In genomic region chr10:12543589-12543988, GRCh38 we compare ENCODE assay signal across 28 cellular contexts.
"Had no signal": no experiment of that assay in that cellular context is flagged by ENCODE, and none has a peak within 500 bp of the region (broad histone marks: within the 10 kb centered on the region; RNA-seq: fewer than 3 reads in every experiment).

No MANE protein-coding gene starts in this region.

- H3K4me3 ChIP-seq: Peyer's patch had no signal

- DNase-seq: activated CD4-positive, alpha-beta memory T cell treated with anti-CD3 and anti-CD28 coated beads, Interleukin-2, amount 10 ng/mL, durations not matched to agents 7 days and 5 days; activated CD4-positive, alpha-beta T cell treated with anti-CD3 and anti-CD28 coated beads for 1 hour; activated CD4-positive, alpha-beta T cell treated with anti-CD3 and anti-CD28 coated beads for 48 hours; activated CD4-positive, CD25-positive, alpha-beta regulatory T cell; activated CD8-positive, alpha-beta memory T cell treated with anti-CD3 and anti-CD28 coated beads for 24 hours; activated CD8-positive, alpha-beta memory T cell treated with anti-CD3 and anti-CD28 coated beads, Interleukin-2, amount 10 ng/mL, durations not matched to agents 7 days and 5 days; activated CD8-positive, alpha-beta memory T cell treated with anti-CD3 and anti-CD28 coated beads, Interleukin-2, amount 50 U/mL, for 48 hours; activated effector memory CD4-positive, alpha-beta T cell treated with Interleukin-2 at 50 U/mL for 16 hours; activated naive CD4-positive, alpha-beta T cell treated with anti-CD3 and anti-CD28 coated beads, Interleukin-2, amount 10 ng/mL, durations not matched to agents 7 days and 5 days; activated naive CD8-positive, alpha-beta T cell treated with anti-CD3 and anti-CD28 coated beads, Interleukin-2, amount 50 U/mL, for 24 hours; activated T-cell treated with anti-CD3 and anti-CD28 coated beads, Interleukin-2, amount 50 U/mL, for 48 hours; anterior cingulate cortex; central memory CD4-positive, alpha-beta T cell; NCI-H1092 treated with DMSO at 0.1 percent for 48 hours; NCI-H1417 treated with DMSO at 0.1 percent for 48 hours; NCI-H1930; NCI-H345; NCI-H524 treated with DMSO at 0.1 percent for 48 hours; Peyer's patch; RPMI8226; SIG-M5; T-cell; T-helper 2 cell; T-helper 9 cell had no signal

- H3K9me3 ChIP-seq: Peyer's patch had no signal

- FAIRE-seq: bronchial epithelial cell, colon had no signal

- H3K27me3 ChIP-seq: Peyer's patch had no signal

- H3K27ac ChIP-seq: Peyer's patch, VCaP had no signal

- H3K4me1 ChIP-seq: Peyer's patch had no signal

- H3K36me3 ChIP-seq: Peyer's patch had no signal

- ATAC-seq: activated CD8-positive, alpha-beta memory T cell treated with anti-CD3 and anti-CD28 coated beads, Interleukin-2, amount 10 ng/mL, durations not matched to agents 7 days and 5 days; activated naive CD8-positive, alpha-beta T cell treated with anti-CD3 and anti-CD28 coated beads, Interleukin-2, amount 50 U/mL, for 24 hours; SK-N-SH treated with all-trans-retinoic acid at 6 μM for 48 hours; T-cell had no signal
